34 cellular contexts compared by ENCODE assay signal in genomic region chr5:157456301-157456700, GRCh38. TPM values are rescaled to one million over a fixed set of nuclear protein-coding genes. Genes with fewer than 3 reads are reported as not detected.
DNase-seq lines count a peak whose midpoint lies in the region; ATAC-seq and TF ChIP-seq lines count a peak whose summit lies in the region.
"Had no signal": no experiment of that assay in that cellular context is flagged by ENCODE, and none has a peak within 500 bp of the region (broad histone marks: within the 10 kb centered on the region; RNA-seq: fewer than 3 reads in every experiment).

No MANE protein-coding gene starts in this region.

- H3K36me3 ChIP-seq in lower lobe of right lung, result no peaks in the 10 kb centered on the region
- H3K36me3 ChIP-seq: esophagus muscularis mucosa, gastrocnemius medialis, prostate gland, sigmoid colon, suprapubic skin had no signal

- no peak overlapping the region for H3K4me3 ChIP-seq in lower lobe of right lung
- H3K4me3 ChIP-seq: esophagus muscularis mucosa, gastrocnemius medialis, PC-9, prostate gland, sigmoid colon, suprapubic skin had no signal

- H3K27me3 ChIP-seq in lower lobe of right lung (ENCODE audit: low read depth), result peaks cover 17% of the 10 kb centered on the region
- H3K27me3 ChIP-seq: esophagus muscularis mucosa, sigmoid colon had no signal

- intact Hi-C loops in activated CD4-positive, alpha-beta memory T cell treated with anti-CD3 and anti-CD28 coated beads for 36 hours (cut with micrococcal nuclease), result no loop called here
- intact Hi-C loops in lower lobe of right lung (cut with DNase I), result no loop called here

- H3K27ac ChIP-seq in temporal lobe (ENCODE audit: low read depth, low read length) (peak overlapping the region; percentile 94), lower lobe of right lung (no peak overlapping the region)
- H3K27ac ChIP-seq: esophagus muscularis mucosa, gastrocnemius medialis, KMS-11, PC-9, prostate gland, sigmoid colon, suprapubic skin, VCaP had no signal

- CTCF ChIA-PET in activated CD4-positive, alpha-beta memory T cell treated with anti-CD3 and anti-CD28 coated beads, Interleukin-2, amount 10 ng/mL, durations not matched to agents 7 days and 5 days (lab: Charles Lee), result interaction anchor here (1.9 to 2.2 kb wide), 2 partner anchors 13 to 24 kb away, joined by 5 to 8 read pairs; no protein-coding TSS in a partner anchor
- CTCF ChIA-PET in activated CD4-positive, alpha-beta memory T cell treated with anti-CD3 and anti-CD28 coated beads for 36 hours (lab: Charles Lee), result interaction anchor here (1.9 to 2.2 kb wide), 2 partner anchors 13 to 16 kb away, joined by 10 read pairs; no protein-coding TSS in a partner anchor

- H3K27ac Mint-ChIP-seq in activated CD4-positive, alpha-beta memory T cell treated with anti-CD3 and anti-CD28 coated beads, Interleukin-2, amount 10 ng/mL, durations not matched to agents 7 days and 5 days, result no peak overlapping the region
- H3K27ac Mint-ChIP-seq in activated CD4-positive, alpha-beta memory T cell treated with anti-CD3 and anti-CD28 coated beads for 36 hours, result no peak overlapping the region
- no peak overlapping the region for H3K27ac Mint-ChIP-seq in nephron progenitor cell
- H3K27ac Mint-ChIP-seq: activated CD8-positive, alpha-beta memory T cell treated with anti-CD3 and anti-CD28 coated beads, Interleukin-2, amount 10 ng/mL, durations not matched to agents 7 days and 5 days; activated naive CD4-positive, alpha-beta T cell treated with anti-CD3 and anti-CD28 coated beads, Interleukin-2, amount 10 ng/mL, durations not matched to agents 7 days and 5 days; CD8-positive, alpha-beta T cell; nephron; stimulated activated memory B cell treated with anti-CD40 and anti-IgM and Interleukin-4, amounts not matched to agents 10 μg/mL and 1 μg/mL and 100 μg/mL, for 72 hours had no signal

- no peaks in the 10 kb centered on the region for H3K9me3 Mint-ChIP-seq in activated CD4-positive, alpha-beta memory T cell treated with anti-CD3 and anti-CD28 coated beads, Interleukin-2, amount 10 ng/mL, durations not matched to agents 7 days and 5 days
- H3K9me3 Mint-ChIP-seq in activated CD4-positive, alpha-beta memory T cell treated with anti-CD3 and anti-CD28 coated beads for 36 hours, result no peaks in the 10 kb centered on the region
- H3K9me3 Mint-ChIP-seq in nephron progenitor cell, result no peaks in the 10 kb centered on the region
- H3K9me3 Mint-ChIP-seq: activated naive CD4-positive, alpha-beta T cell treated with anti-CD3 and anti-CD28 coated beads, Interleukin-2, amount 10 ng/mL, durations not matched to agents 7 days and 5 days; CD8-positive, alpha-beta T cell; nephron; stimulated activated memory B cell treated with anti-CD40 and anti-IgM and Interleukin-4, amounts not matched to agents 10 μg/mL and 1 μg/mL and 100 μg/mL, for 72 hours had no signal

- ATAC-seq in lower lobe of right lung, result no peak
- ATAC-seq: activated CD8-positive, alpha-beta memory T cell treated with anti-CD3 and anti-CD28 coated beads, Interleukin-2, amount 10 ng/mL, durations not matched to agents 7 days and 5 days; CD8-positive, alpha-beta T cell; gastrocnemius medialis; left ventricle myocardium superior; stimulated activated memory B cell treated with anti-CD40 and anti-IgM and Interleukin-4, amounts not matched to agents 10 μg/mL and 1 μg/mL and 100 μg/mL, for 72 hours had no signal

- H3K4me3 Mint-ChIP-seq in activated CD4-positive, alpha-beta memory T cell treated with anti-CD3 and anti-CD28 coated beads, Interleukin-2, amount 10 ng/mL, durations not matched to agents 7 days and 5 days, result no peak overlapping the region
- no peak overlapping the region for H3K4me3 Mint-ChIP-seq in activated CD4-positive, alpha-beta memory T cell treated with anti-CD3 and anti-CD28 coated beads for 36 hours
- no peak overlapping the region for H3K4me3 Mint-ChIP-seq in nephron progenitor cell
- H3K4me3 Mint-ChIP-seq: activated CD8-positive, alpha-beta memory T cell treated with anti-CD3 and anti-CD28 coated beads, Interleukin-2, amount 10 ng/mL, durations not matched to agents 7 days and 5 days; activated naive CD4-positive, alpha-beta T cell treated with anti-CD3 and anti-CD28 coated beads, Interleukin-2, amount 10 ng/mL, durations not matched to agents 7 days and 5 days; CD8-positive, alpha-beta T cell; nephron; stimulated activated memory B cell treated with anti-CD40 and anti-IgM and Interleukin-4, amounts not matched to agents 10 μg/mL and 1 μg/mL and 100 μg/mL, for 72 hours had no signal

- H3K36me3 Mint-ChIP-seq in activated CD4-positive, alpha-beta memory T cell treated with anti-CD3 and anti-CD28 coated beads, Interleukin-2, amount 10 ng/mL, durations not matched to agents 7 days and 5 days (ENCODE audit: low read depth), result no peaks in the 10 kb centered on the region
- no peaks in the 10 kb centered on the region for H3K36me3 Mint-ChIP-seq in activated CD4-positive, alpha-beta memory T cell treated with anti-CD3 and anti-CD28 coated beads for 36 hours
- no peaks in the 10 kb centered on the region for H3K36me3 Mint-ChIP-seq in nephron progenitor cell (ENCODE audit: low read depth)
- H3K36me3 Mint-ChIP-seq: activated CD8-positive, alpha-beta memory T cell treated with anti-CD3 and anti-CD28 coated beads, Interleukin-2, amount 10 ng/mL, durations not matched to agents 7 days and 5 days; activated naive CD4-positive, alpha-beta T cell treated with anti-CD3 and anti-CD28 coated beads, Interleukin-2, amount 10 ng/mL, durations not matched to agents 7 days and 5 days; CD8-positive, alpha-beta T cell; stimulated activated memory B cell treated with anti-CD40 and anti-IgM and Interleukin-4, amounts not matched to agents 10 μg/mL and 1 μg/mL and 100 μg/mL, for 72 hours had no signal

- peaks cover 18% of the 10 kb centered on the region for H3K4me1 Mint-ChIP-seq in activated CD4-positive, alpha-beta memory T cell treated with anti-CD3 and anti-CD28 coated beads, Interleukin-2, amount 10 ng/mL, durations not matched to agents 7 days and 5 days
- H3K4me1 Mint-ChIP-seq in activated CD4-positive, alpha-beta memory T cell treated with anti-CD3 and anti-CD28 coated beads for 36 hours (ENCODE audit: low read depth), result peaks cover 8% of the 10 kb centered on the region
- peaks cover 15% of the 10 kb centered on the region for H3K4me1 Mint-ChIP-seq in nephron progenitor cell

- H3K27me3 Mint-ChIP-seq in activated CD4-positive, alpha-beta memory T cell treated with anti-CD3 and anti-CD28 coated beads, Interleukin-2, amount 10 ng/mL, durations not matched to agents 7 days and 5 days, result peaks cover 20% of the 10 kb centered on the region
- peaks cover 11% of the 10 kb centered on the region for H3K27me3 Mint-ChIP-seq in activated CD4-positive, alpha-beta memory T cell treated with anti-CD3 and anti-CD28 coated beads for 36 hours
- H3K27me3 Mint-ChIP-seq in nephron progenitor cell (ENCODE audit: low read depth, poor library complexity), result peaks cover 42% of the 10 kb centered on the region
- H3K27me3 Mint-ChIP-seq: stimulated activated memory B cell treated with anti-CD40 and anti-IgM and Interleukin-4, amounts not matched to agents 10 μg/mL and 1 μg/mL and 100 μg/mL, for 72 hours had no signal

- in situ Hi-C loops in GM13976 (cut with MboI; ENCODE audit: low sequenced_read_pairs, unreplicated experiment), result no loop called here

- DNase-seq in activated CD4-positive, alpha-beta memory T cell treated with anti-CD3 and anti-CD28 coated beads, Interleukin-2, amount 10 ng/mL, durations not matched to agents 7 days and 5 days, result peak; percentile 14
- no peak for DNase-seq in activated CD4-positive, alpha-beta memory T cell treated with anti-CD3 and anti-CD28 coated beads for 36 hours
- DNase-seq in ecto neural progenitor cell (ENCODE audit: low spot score) (peak; percentile 40), middle frontal gyrus (ENCODE audit: extremely low spot score, low spot score) (peak; percentile 65), nephron progenitor cell (no peak), GM13976 (ENCODE audit: low spot score) (no peak), lower lobe of right lung (no peak)
- DNase-seq: activated CD4-positive, alpha-beta T cell treated with anti-CD3 and anti-CD28 coated beads for 48 hours; activated CD8-positive, alpha-beta memory T cell treated with anti-CD3 and anti-CD28 coated beads, Interleukin-2, amount 10 ng/mL, durations not matched to agents 7 days and 5 days; activated naive CD4-positive, alpha-beta T cell treated with anti-CD3 and anti-CD28 coated beads, Interleukin-2, amount 10 ng/mL, durations not matched to agents 7 days and 5 days; cortex of kidney; DMS153; gastrocnemius medialis; H7; left ventricle myocardium superior; MM.1S; NCI-H1417; NCI-H2081; NCI-H2227 treated with DMSO at 0.1 percent for 48 hours; NCI-H526 treated with DMSO at 0.1 percent for 48 hours; PC-9; SHP77; sigmoid colon; stimulated activated CD4-positive, alpha-beta T cell treated with anti-CD3 and anti-CD28 coated beads, Interleukin-4, amount 100 ng/mL, for 4 hours; T-helper 9 cell had no signal

- POLR2A ChIA-PET in activated CD4-positive, alpha-beta memory T cell treated with anti-CD3 and anti-CD28 coated beads, Interleukin-2, amount 10 ng/mL, durations not matched to agents 7 days and 5 days (lab: Charles Lee), result no interaction called here
- POLR2A ChIA-PET in activated CD4-positive, alpha-beta memory T cell treated with anti-CD3 and anti-CD28 coated beads for 36 hours (lab: Charles Lee), result no interaction called here

- TF ChIP-seq CTCF in nephron progenitor cell (IDR thresholded peaks at IDR 0.05) (no peak), GM13976 (IDR thresholded peaks at IDR 0.05; ENCODE audit: borderline replicate concordance, control extremely low read depth, extremely low read depth, insufficient read depth, missing control alignments) (no peak), lower lobe of right lung (IDR thresholded peaks at IDR 0.05) (no peak)

- no peaks in the 10 kb centered on the region for H3K9me3 ChIP-seq in lower lobe of right lung
- H3K9me3 ChIP-seq: esophagus muscularis mucosa, gastrocnemius medialis, prostate gland, sigmoid colon, suprapubic skin had no signal

- H3K4me1 ChIP-seq in lower lobe of right lung, result peaks cover 12% of the 10 kb centered on the region
- H3K4me1 ChIP-seq: prostate gland had no signal

RNA-seq across cellular contexts. Expression of gene NIPAL4, which starts 3.7 kb away (rescaled TPM):
- under 1 TPM; 0.05 to 0.10 TPM for total RNA-seq in activated CD4-positive, alpha-beta memory T cell treated with anti-CD3 and anti-CD28 coated beads, Interleukin-2, amount 10 ng/mL, durations not matched to agents 7 days and 5 days
- 1 to 10 TPM; 2.5 to 2.9 TPM for total RNA-seq in activated CD4-positive, alpha-beta memory T cell treated with anti-CD3 and anti-CD28 coated beads for 36 hours
- total RNA-seq in temporal lobe (not detected), lower lobe of right lung (not detected)
- total RNA-seq: H7, left ventricle myocardium superior had no signal

Comparison
In these comparisons a context has a peak if more than half of its experiments do, and no peak if none do; other contexts are left out.
1. DNase-seq: peak in activated CD4-positive, alpha-beta memory T cell treated with anti-CD3 and anti-CD28 coated beads, Interleukin-2, amount 10 ng/mL, durations not matched to agents 7 days and 5 days (single experiment), ecto neural progenitor cell (single experiment) and middle frontal gyrus (single experiment); none in activated CD4-positive, alpha-beta memory T cell treated with anti-CD3 and anti-CD28 coated beads for 36 hours (single experiment), nephron progenitor cell (single experiment), GM13976 (single experiment) and lower lobe of right lung (single experiment).